9 cellular contexts compared by ENCODE assay signal in genomic region chr6:90610291-90610670, GRCh38. TPM values are rescaled to one million over a fixed set of nuclear protein-coding genes. Genes with fewer than 3 reads are reported as not detected.
DNase-seq lines count a peak whose midpoint lies in the region; ATAC-seq and TF ChIP-seq lines count a peak whose summit lies in the region.
"Had no signal": no experiment of that assay in that cellular context is flagged by ENCODE, and none has a peak within 500 bp of the region (broad histone marks: within the 10 kb centered on the region; RNA-seq: fewer than 3 reads in every experiment).

No MANE protein-coding gene starts in this region.

- no peaks in the 10 kb centered on the region for H3K36me3 ChIP-seq in H7 (replicated peaks; ENCODE audit: control insufficient read depth, insufficient read depth, low read length)
- H3K36me3 ChIP-seq in stomach: no peaks in the 10 kb centered on the region

- no peaks in the 10 kb centered on the region for H3K9me3 ChIP-seq in iPS-18c (ENCODE audit: control insufficient read depth, insufficient read depth, low read length)
- H3K9me3 ChIP-seq in stomach: no peaks in the 10 kb centered on the region

- intact Hi-C loops in stomach (cut with DNase I; ENCODE audit: low total_unique reads): no loop called here

- no peak for TF ChIP-seq EP300 in stomach (IDR thresholded peaks at IDR 0.05)

- ATAC-seq in GM21576 (IDR thresholded peaks at IDR 0.05; ENCODE audit: unreplicated experiment): no peak
- ATAC-seq: HCT116 had no signal

- no peak for DNase-seq in AG10803 (ENCODE audit: low read depth)
- DNase-seq in H7: peak; percentile 46
- peak in 30 of 58 donors; percentile 2 to 61 (median 22) for DNase-seq in anterior cingulate cortex (lab: John Stamatoyannopoulos, UW)
- DNase-seq in stomach: no peak
- no peak for DNase-seq in foreskin melanocyte
- DNase-seq in cerebellar nuclear complex (lab: John Stamatoyannopoulos, UW): no peak

- TF ChIP-seq CTCF in AG10803 (conservative IDR thresholded peaks at IDR 0.05; ENCODE audit: low read length) (no peak), stomach (IDR thresholded peaks at IDR 0.05) (no peak)

- peak overlapping the region in 4 of 5 donors; percentile 53 to 80 (median 70) for H3K27ac ChIP-seq in stomach

- H3K27me3 ChIP-seq in H7 (ENCODE audit: control insufficient read depth, insufficient read depth, low read length): peaks cover 2% of the 10 kb centered on the region; the same call in 1 of the 2 replicates
- H3K27me3 ChIP-seq in stomach: peaks cover 0 to 61% (median 24%) of the 10 kb centered on the region in 3 donors

- peaks cover 0 to 21% (median 17%) of the 10 kb centered on the region in 4 donors for H3K4me1 ChIP-seq in stomach

- WGBS in stomach, 5 donors: 5 to 12% (median 8%) methylated on average over 19 of the region's 19 CpGs

- no peak for TF ChIP-seq POLR2A in stomach (IDR thresholded peaks at IDR 0.05)

- H3K4me3 ChIP-seq in AG10803 (ENCODE audit: low read length) (peak overlapping the region; percentile 62), H7 (ENCODE audit: insufficient read depth, low read depth, low read length) (peak overlapping the region; percentile 66), iPS-18c (ENCODE audit: insufficient read depth, low read depth, low read length) (peak overlapping the region; percentile 71), stomach (peak overlapping the region; percentile 57 to 65 (median 61))

RNA-seq across cellular contexts. Expression of gene MAP3K7, which starts 23.4 kb away (rescaled TPM):
- 35.2 and 46.8 TPM in 2 replicates for total RNA-seq in H7 (2014; rRNA removed; shearing (Covaris generic))
- total RNA-seq in stomach: 10 to 100 TPM; 16.3 to 42.8 (median 21.0) TPM
- polyA plus RNA-seq in stomach: 10 to 100 TPM in 1 of 3 donors, 1 to 10 TPM in 2; 8.5 to 13.3 (median 9.1) TPM

Comparison
In these comparisons a context has a peak if more than half of its experiments do, and no peak if none do; other contexts are left out.
1. DNase-seq: peak in H7 (single experiment) and anterior cingulate cortex (30 of 58); none in AG10803 (single experiment), stomach (single experiment), foreskin melanocyte (single experiment) and cerebellar nuclear complex (0 of 2).
2. Peak in every context shown above with its lines, with median percentiles within 50 percentile points of each other: H3K4me3 ChIP-seq.